1 cellular context compared by ENCODE assay signal in genomic region chr2:101332885-101333766, GRCh38.
TF ChIP-seq lines count a peak whose summit lies in the region.

No MANE protein-coding gene starts in this region.

TF ChIP-seq in HepG2, 621 proteins besides CTCF, POLR2A, EP300 and RAD21 (continued from another document and continues in another):
- TF ChIP-seq, protein P1, sequence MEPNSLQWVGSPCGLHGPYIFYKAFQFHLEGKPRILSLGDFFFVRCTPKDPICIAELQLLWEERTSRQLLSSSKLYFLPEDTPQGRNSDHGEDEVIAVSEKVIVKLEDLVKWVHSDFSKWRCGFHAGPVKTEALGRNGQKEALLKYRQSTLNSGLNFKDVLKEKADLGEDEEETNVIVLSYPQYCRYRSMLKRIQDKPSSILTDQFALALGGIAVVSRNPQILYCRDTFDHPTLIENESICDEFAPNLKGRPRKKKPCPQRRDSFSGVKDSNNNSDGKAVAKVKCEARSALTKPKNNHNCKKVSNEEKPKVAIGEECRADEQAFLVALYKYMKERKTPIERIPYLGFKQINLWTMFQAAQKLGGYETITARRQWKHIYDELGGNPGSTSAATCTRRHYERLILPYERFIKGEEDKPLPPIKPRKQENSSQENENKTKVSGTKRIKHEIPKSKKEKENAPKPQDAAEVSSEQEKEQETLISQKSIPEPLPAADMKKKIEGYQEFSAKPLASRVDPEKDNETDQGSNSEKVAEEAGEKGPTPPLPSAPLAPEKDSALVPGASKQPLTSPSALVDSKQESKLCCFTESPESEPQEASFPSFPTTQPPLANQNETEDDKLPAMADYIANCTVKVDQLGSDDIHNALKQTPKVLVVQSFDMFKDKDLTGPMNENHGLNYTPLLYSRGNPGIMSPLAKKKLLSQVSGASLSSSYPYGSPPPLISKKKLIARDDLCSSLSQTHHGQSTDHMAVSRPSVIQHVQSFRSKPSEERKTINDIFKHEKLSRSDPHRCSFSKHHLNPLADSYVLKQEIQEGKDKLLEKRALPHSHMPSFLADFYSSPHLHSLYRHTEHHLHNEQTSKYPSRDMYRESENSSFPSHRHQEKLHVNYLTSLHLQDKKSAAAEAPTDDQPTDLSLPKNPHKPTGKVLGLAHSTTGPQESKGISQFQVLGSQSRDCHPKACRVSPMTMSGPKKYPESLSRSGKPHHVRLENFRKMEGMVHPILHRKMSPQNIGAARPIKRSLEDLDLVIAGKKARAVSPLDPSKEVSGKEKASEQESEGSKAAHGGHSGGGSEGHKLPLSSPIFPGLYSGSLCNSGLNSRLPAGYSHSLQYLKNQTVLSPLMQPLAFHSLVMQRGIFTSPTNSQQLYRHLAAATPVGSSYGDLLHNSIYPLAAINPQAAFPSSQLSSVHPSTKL (CRISPR knock-in tag; IDR thresholded peaks at IDR 0.05), result peak; percentile 98
- TF ChIP-seq ZNF180 (CRISPR knock-in tag; IDR thresholded peaks at IDR 0.05; ENCODE audit: borderline replicate concordance, low read depth), result no peak
- no peak for TF ChIP-seq ATF3 (CRISPR knock-in tag; IDR thresholded peaks at IDR 0.05)
- no peak for TF ChIP-seq BATF2 (CRISPR knock-in tag; IDR thresholded peaks at IDR 0.05)
- TF ChIP-seq HBP1 (CRISPR knock-in tag; IDR thresholded peaks at IDR 0.05; ENCODE audit: low read depth), result no peak
- TF ChIP-seq HOXD1 (CRISPR knock-in tag; IDR thresholded peaks at IDR 0.05), result no peak; the same call in 1 of the 2 replicates
- no peak for TF ChIP-seq POLR2AphosphoS2 (IDR thresholded peaks at IDR 0.05; ENCODE audit: low read depth, low read length)
- no peak for TF ChIP-seq ZNF432 (CRISPR knock-in tag; IDR thresholded peaks at IDR 0.05; ENCODE audit: borderline replicate concordance)
- TF ChIP-seq, protein P2, sequence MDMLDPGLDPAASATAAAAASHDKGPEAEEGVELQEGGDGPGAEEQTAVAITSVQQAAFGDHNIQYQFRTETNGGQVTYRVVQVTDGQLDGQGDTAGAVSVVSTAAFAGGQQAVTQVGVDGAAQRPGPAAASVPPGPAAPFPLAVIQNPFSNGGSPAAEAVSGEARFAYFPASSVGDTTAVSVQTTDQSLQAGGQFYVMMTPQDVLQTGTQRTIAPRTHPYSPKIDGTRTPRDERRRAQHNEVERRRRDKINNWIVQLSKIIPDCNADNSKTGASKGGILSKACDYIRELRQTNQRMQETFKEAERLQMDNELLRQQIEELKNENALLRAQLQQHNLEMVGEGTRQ (IDR thresholded peaks at IDR 0.05; ENCODE audit: low read depth, low read length), result no peak
- TF ChIP-seq, protein P2 (CRISPR knock-in tag; IDR thresholded peaks at IDR 0.05; ENCODE audit: borderline replicate concordance), result no peak
- TF ChIP-seq JUN (CRISPR knock-in tag; IDR thresholded peaks at IDR 0.05), result no peak
- no peak for TF ChIP-seq RFX5 (IDR thresholded peaks at IDR 0.05; ENCODE audit: low read depth, low read length)
- TF ChIP-seq, protein P3, sequence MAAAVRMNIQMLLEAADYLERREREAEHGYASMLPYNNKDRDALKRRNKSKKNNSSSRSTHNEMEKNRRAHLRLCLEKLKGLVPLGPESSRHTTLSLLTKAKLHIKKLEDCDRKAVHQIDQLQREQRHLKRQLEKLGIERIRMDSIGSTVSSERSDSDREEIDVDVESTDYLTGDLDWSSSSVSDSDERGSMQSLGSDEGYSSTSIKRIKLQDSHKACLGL (CRISPR knock-in tag; IDR thresholded peaks at IDR 0.05), result no peak
- TF ChIP-seq, protein P4, sequence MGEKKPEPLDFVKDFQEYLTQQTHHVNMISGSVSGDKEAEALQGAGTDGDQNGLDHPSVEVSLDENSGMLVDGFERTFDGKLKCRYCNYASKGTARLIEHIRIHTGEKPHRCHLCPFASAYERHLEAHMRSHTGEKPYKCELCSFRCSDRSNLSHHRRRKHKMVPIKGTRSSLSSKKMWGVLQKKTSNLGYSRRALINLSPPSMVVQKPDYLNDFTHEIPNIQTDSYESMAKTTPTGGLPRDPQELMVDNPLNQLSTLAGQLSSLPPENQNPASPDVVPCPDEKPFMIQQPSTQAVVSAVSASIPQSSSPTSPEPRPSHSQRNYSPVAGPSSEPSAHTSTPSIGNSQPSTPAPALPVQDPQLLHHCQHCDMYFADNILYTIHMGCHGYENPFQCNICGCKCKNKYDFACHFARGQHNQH (CRISPR knock-in tag; IDR thresholded peaks at IDR 0.05), result peak; percentile 23; the same call in 1 of the 2 replicates
- TF ChIP-seq, protein P5, sequence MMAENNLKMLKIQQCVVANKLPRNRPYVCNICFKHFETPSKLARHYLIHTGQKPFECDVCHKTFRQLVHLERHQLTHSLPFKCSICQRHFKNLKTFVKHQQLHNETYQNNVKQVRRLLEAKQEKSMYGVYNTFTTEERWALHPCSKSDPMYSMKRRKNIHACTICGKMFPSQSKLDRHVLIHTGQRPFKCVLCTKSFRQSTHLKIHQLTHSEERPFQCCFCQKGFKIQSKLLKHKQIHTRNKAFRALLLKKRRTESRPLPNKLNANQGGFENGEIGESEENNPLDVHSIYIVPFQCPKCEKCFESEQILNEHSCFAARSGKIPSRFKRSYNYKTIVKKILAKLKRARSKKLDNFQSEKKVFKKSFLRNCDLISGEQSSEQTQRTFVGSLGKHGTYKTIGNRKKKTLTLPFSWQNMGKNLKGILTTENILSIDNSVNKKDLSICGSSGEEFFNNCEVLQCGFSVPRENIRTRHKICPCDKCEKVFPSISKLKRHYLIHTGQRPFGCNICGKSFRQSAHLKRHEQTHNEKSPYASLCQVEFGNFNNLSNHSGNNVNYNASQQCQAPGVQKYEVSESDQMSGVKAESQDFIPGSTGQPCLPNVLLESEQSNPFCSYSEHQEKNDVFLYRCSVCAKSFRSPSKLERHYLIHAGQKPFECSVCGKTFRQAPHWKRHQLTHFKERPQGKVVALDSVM (CRISPR knock-in tag; IDR thresholded peaks at IDR 0.05), result peak; percentile 75; the same call in 1 of the 2 replicates
- no peak; the same call in 1 of the 2 replicates for TF ChIP-seq MIER2 (CRISPR knock-in tag; IDR thresholded peaks at IDR 0.05)
- peak; percentile 67; the same call in 1 of the 2 replicates for TF ChIP-seq ERF (CRISPR knock-in tag; IDR thresholded peaks at IDR 0.05)
- peak; percentile 85 for TF ChIP-seq SAP130 (CRISPR knock-in tag; IDR thresholded peaks at IDR 0.05; ENCODE audit: low read depth)
- TF ChIP-seq, protein P6, sequence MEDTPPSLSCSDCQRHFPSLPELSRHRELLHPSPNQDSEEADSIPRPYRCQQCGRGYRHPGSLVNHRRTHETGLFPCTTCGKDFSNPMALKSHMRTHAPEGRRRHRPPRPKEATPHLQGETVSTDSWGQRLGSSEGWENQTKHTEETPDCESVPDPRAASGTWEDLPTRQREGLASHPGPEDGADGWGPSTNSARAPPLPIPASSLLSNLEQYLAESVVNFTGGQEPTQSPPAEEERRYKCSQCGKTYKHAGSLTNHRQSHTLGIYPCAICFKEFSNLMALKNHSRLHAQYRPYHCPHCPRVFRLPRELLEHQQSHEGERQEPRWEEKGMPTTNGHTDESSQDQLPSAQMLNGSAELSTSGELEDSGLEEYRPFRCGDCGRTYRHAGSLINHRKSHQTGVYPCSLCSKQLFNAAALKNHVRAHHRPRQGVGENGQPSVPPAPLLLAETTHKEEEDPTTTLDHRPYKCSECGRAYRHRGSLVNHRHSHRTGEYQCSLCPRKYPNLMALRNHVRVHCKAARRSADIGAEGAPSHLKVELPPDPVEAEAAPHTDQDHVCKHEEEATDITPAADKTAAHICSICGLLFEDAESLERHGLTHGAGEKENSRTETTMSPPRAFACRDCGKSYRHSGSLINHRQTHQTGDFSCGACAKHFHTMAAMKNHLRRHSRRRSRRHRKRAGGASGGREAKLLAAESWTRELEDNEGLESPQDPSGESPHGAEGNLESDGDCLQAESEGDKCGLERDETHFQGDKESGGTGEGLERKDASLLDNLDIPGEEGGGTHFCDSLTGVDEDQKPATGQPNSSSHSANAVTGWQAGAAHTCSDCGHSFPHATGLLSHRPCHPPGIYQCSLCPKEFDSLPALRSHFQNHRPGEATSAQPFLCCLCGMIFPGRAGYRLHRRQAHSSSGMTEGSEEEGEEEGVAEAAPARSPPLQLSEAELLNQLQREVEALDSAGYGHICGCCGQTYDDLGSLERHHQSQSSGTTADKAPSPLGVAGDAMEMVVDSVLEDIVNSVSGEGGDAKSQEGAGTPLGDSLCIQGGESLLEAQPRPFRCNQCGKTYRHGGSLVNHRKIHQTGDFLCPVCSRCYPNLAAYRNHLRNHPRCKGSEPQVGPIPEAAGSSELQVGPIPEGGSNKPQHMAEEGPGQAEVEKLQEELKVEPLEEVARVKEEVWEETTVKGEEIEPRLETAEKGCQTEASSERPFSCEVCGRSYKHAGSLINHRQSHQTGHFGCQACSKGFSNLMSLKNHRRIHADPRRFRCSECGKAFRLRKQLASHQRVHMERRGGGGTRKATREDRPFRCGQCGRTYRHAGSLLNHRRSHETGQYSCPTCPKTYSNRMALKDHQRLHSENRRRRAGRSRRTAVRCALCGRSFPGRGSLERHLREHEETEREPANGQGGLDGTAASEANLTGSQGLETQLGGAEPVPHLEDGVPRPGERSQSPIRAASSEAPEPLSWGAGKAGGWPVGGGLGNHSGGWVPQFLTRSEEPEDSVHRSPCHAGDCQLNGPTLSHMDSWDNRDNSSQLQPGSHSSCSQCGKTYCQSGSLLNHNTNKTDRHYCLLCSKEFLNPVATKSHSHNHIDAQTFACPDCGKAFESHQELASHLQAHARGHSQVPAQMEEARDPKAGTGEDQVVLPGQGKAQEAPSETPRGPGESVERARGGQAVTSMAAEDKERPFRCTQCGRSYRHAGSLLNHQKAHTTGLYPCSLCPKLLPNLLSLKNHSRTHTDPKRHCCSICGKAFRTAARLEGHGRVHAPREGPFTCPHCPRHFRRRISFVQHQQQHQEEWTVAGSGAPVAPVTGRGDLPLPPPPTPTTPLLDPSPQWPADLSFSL (CRISPR knock-in tag; IDR thresholded peaks at IDR 0.05), result no peak
- TF ChIP-seq, protein P7, sequence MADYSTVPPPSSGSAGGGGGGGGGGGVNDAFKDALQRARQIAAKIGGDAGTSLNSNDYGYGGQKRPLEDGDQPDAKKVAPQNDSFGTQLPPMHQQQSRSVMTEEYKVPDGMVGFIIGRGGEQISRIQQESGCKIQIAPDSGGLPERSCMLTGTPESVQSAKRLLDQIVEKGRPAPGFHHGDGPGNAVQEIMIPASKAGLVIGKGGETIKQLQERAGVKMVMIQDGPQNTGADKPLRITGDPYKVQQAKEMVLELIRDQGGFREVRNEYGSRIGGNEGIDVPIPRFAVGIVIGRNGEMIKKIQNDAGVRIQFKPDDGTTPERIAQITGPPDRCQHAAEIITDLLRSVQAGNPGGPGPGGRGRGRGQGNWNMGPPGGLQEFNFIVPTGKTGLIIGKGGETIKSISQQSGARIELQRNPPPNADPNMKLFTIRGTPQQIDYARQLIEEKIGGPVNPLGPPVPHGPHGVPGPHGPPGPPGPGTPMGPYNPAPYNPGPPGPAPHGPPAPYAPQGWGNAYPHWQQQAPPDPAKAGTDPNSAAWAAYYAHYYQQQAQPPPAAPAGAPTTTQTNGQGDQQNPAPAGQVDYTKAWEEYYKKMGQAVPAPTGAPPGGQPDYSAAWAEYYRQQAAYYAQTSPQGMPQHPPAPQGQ (CRISPR knock-in tag; IDR thresholded peaks at IDR 0.05; ENCODE audit: borderline replicate concordance), result no peak
- TF ChIP-seq, protein P8, sequence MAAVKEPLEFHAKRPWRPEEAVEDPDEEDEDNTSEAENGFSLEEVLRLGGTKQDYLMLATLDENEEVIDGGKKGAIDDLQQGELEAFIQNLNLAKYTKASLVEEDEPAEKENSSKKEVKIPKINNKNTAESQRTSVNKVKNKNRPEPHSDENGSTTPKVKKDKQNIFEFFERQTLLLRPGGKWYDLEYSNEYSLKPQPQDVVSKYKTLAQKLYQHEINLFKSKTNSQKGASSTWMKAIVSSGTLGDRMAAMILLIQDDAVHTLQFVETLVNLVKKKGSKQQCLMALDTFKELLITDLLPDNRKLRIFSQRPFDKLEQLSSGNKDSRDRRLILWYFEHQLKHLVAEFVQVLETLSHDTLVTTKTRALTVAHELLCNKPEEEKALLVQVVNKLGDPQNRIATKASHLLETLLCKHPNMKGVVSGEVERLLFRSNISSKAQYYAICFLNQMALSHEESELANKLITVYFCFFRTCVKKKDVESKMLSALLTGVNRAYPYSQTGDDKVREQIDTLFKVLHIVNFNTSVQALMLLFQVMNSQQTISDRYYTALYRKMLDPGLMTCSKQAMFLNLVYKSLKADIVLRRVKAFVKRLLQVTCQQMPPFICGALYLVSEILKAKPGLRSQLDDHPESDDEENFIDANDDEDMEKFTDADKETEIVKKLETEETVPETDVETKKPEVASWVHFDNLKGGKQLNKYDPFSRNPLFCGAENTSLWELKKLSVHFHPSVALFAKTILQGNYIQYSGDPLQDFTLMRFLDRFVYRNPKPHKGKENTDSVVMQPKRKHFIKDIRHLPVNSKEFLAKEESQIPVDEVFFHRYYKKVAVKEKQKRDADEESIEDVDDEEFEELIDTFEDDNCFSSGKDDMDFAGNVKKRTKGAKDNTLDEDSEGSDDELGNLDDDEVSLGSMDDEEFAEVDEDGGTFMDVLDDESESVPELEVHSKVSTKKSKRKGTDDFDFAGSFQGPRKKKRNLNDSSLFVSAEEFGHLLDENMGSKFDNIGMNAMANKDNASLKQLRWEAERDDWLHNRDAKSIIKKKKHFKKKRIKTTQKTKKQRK (IDR thresholded peaks at IDR 0.05; ENCODE audit: low read length), result no peak
- TF ChIP-seq DMAP1 (CRISPR knock-in tag; IDR thresholded peaks at IDR 0.05), result no peak
- peak; percentile 35 for TF ChIP-seq RCOR2 (CRISPR knock-in tag; IDR thresholded peaks at IDR 0.05)
- peak; percentile 63; the same call in 1 of the 2 replicates for TF ChIP-seq NFKBIZ (CRISPR knock-in tag; IDR thresholded peaks at IDR 0.05)
- no peak for TF ChIP-seq HES4 (CRISPR knock-in tag; IDR thresholded peaks at IDR 0.05; ENCODE audit: borderline replicate concordance)
- no peak for TF ChIP-seq ZNF557 (CRISPR knock-in tag; IDR thresholded peaks at IDR 0.05)
- no peak for TF ChIP-seq PRMT3 (CRISPR knock-in tag; IDR thresholded peaks at IDR 0.05; ENCODE audit: borderline replicate concordance, low read depth)
